In the genomic region with DNA sequence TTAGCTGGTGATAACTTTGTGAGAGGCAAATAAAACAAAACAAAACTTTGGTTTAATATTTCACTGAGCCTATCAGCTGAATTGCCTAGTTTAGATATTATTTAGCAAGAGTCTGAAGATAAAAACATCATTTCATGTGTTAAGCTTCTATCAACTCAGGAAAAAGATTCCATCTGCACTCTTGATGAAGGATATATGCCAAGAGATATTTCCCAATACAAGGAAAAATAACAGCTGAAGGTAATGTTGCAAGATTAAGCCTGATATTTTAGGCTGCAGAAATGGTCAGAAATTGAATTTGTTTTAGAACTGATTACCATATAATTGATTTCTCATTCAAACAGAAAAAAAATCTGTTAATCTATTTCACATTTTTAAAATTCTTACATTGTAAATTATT, we compare ENCODE assay signal across 19 cellular contexts.
DNase-seq lines count a peak whose midpoint lies in the region; ATAC-seq, FAIRE-seq and TF ChIP-seq lines count a peak whose summit lies in the region.
"Had no signal": no experiment of that assay in that cellular context is flagged by ENCODE, and none has a peak within 500 bp of the region (broad histone marks: within the 10 kb centered on the region; RNA-seq: fewer than 3 reads in every experiment).

No MANE protein-coding gene starts in this region.

- TF ChIP-seq POLR2A in A549 (IDR thresholded peaks at IDR 0.05; ENCODE audit: low read length) (no peak), testis (IDR thresholded peaks at IDR 0.05) (no peak)

- CTCF ChIA-PET in A549 (lab: Yijun Ruan, JAX) = no interaction called here

- no peak for TF ChIP-seq RAD21 in A549 (conservative IDR thresholded peaks at IDR 0.05 in 1 of 2, IDR thresholded peaks at IDR 0.05 in 1 of 2)

- POLR2A ChIA-PET in A549 (lab: Yijun Ruan, JAX) = no interaction called here

- H3K4me3 ChIP-seq in A549 (no peak overlapping the region), testis (no peak overlapping the region)
- H3K4me3 ChIP-seq: BLaER1 treated with 17β-estradiol and CSF1 and Interleukin-3, amounts not matched to agents 10 nM and 100 nM had no signal

- H3K4me2 ChIP-seq in A549 = no peak overlapping the region
- H3K4me2 ChIP-seq: BLaER1 treated with 17β-estradiol and CSF1 and Interleukin-3, amounts not matched to agents 10 nM and 100 nM had no signal

- peak; percentile 78 for FAIRE-seq in A549 (lab: Jason Lieb, UNC)
- FAIRE-seq: D721Med, GM12891, GM19239 had no signal

- no peak for DNase-seq in A549 (ENCODE audit: low read depth in 1 of 2, low spot score in 1 of 2)
- DNase-seq in NCI-H226 = peak; percentile 1
- DNase-seq in left lobe of liver (ENCODE audit: low spot score) = no peak
- DNase-seq in HK-2 (ENCODE audit: unreplicated experiment) = no peak
- no peak for DNase-seq in testis
- DNase-seq: 8988T; AML-193; Caco-2; Calu3; CD4-positive, alpha-beta T cell; CD8-positive, alpha-beta T cell; DMS79 treated with DMSO at 0.1 percent for 48 hours; GF-D8 had no signal

- no peaks in the 10 kb centered on the region for H3K36me3 ChIP-seq in testis (ENCODE audit: low read depth, missing control alignments)
- H3K36me3 ChIP-seq: BLaER1 treated with 17β-estradiol and CSF1 and Interleukin-3, amounts not matched to agents 10 nM and 100 nM had no signal

- H3K27ac ChIP-seq in A549 (no peak overlapping the region), testis (no peak overlapping the region)
- H3K27ac ChIP-seq: BLaER1 treated with 17β-estradiol and CSF1 and Interleukin-3, amounts not matched to agents 10 nM and 100 nM; C4-2B had no signal

- no peaks in the 10 kb centered on the region for H3K4me1 ChIP-seq in A549
- no peaks in the 10 kb centered on the region for H3K4me1 ChIP-seq in testis
- H3K4me1 ChIP-seq: BLaER1 treated with 17β-estradiol and CSF1 and Interleukin-3, amounts not matched to agents 10 nM and 100 nM; Caco-2 had no signal

- no peak for TF ChIP-seq EP300 in A549 (IDR thresholded peaks at IDR 0.05)

- no peaks in the 10 kb centered on the region for H3K27me3 ChIP-seq in testis
- H3K27me3 ChIP-seq: BLaER1 treated with 17β-estradiol and CSF1 and Interleukin-3, amounts not matched to agents 10 nM and 100 nM had no signal

- ATAC-seq in A549 (no peak), left lobe of liver (peak; percentile 35), GM21825 (IDR thresholded peaks at IDR 0.05; ENCODE audit: unreplicated experiment) (no peak)
- ATAC-seq: CD8-positive, alpha-beta T cell had no signal

- TF ChIP-seq CTCF in A549 (IDR thresholded peaks at IDR 0.05) (no peak), testis (IDR thresholded peaks at IDR 0.05) (no peak)

- H3K9me3 ChIP-seq in A549 (no peaks in the 10 kb centered on the region), testis (no peaks in the 10 kb centered on the region)
- H3K9me3 ChIP-seq: BLaER1 treated with 17β-estradiol and CSF1 and Interleukin-3, amounts not matched to agents 10 nM and 100 nM; Caco-2 had no signal

- intact Hi-C loops in testis (cut with DNase I; ENCODE audit: low total_unique reads) = no loop called here

TF ChIP-seq in A549, 52 proteins besides CTCF, POLR2A, EP300 and RAD21:
- no peak for TF ChIP-seq HOXA7 (CRISPR knock-in tag; IDR thresholded peaks at IDR 0.05)
